ENCODE assay signal across 14 cellular contexts in the genomic region with DNA sequence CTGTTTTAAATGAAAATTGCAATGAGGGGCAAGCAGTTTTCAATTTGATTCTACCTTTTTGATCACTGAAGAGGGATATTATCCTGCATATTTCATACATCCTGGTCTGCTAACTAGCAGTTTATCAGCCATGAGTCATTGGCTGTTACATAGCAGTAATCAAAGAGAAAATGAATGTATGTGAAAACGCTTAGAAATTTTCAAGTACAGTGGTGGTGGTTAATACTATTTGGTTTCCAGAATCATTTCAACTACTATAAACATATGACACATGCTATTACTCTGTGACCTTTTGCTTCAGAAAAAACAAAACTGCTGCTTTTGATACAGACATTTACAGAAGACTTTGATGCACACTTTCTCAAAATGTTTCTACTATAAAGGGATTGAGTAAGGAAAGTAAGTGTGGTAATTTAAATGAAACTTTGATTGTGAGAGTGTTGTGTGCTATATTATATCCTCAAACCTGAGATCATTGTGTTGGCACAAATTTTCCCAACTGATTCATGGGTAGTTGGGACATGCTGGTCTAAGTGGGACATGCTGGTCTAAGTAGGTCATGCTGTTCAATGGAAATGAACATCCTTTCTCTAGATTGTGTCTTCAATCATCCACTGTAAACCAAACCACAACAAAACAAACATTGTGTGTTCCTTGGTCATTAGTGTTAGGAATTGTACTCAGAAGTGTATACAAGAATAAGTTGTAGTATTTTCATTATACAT.
DNase-seq lines count a peak whose midpoint lies in the region; FAIRE-seq lines count a peak whose summit lies in the region.
"Had no signal": no experiment of that assay in that cellular context is flagged by ENCODE, and none has a peak within 500 bp of the region (broad histone marks: within the 10 kb centered on the region; RNA-seq: fewer than 3 reads in every experiment).

No MANE protein-coding gene starts in this region.

- peak overlapping the region; percentile 38 for H3K27ac Mint-ChIP-seq in T-helper 1 cell treated with Interleukin-12 subunit alpha and Interleukin-12 subunit beta and Interleukin-4 antibody, amounts not matched to agents 30 μg/mL and 1 μg/mL, for 36 hours
- H3K27ac Mint-ChIP-seq: neural progenitor cell had no signal

- H3K4me3 Mint-ChIP-seq in T-helper 1 cell treated with Interleukin-12 subunit alpha and Interleukin-12 subunit beta and Interleukin-4 antibody, amounts not matched to agents 30 μg/mL and 1 μg/mL, for 36 hours, result no peak overlapping the region
- H3K4me3 Mint-ChIP-seq: neural progenitor cell had no signal

- DNase-seq in T-helper 1 cell (no peak), HTR-8/SVneo (ENCODE audit: insufficient read length, low spot score) (no peak), astrocyte of the hippocampus (ENCODE audit: low read depth, low spot score) (peak; percentile 32), iris pigment epithelial cell (ENCODE audit: low read depth) (peak; percentile 89), NCI-H1436 (lab: John Stamatoyannopoulos, UW) (no peak), NCI-H2107 (lab: John Stamatoyannopoulos, UW) (no peak)
- DNase-seq in stimulated activated CD4-positive, alpha-beta T cell treated with anti-CD3 and anti-CD28 coated beads, Interleukin-15, amount 100 ng/mL, for 24 hours, result no peak
- DNase-seq: activated CD4-positive, CD25-positive, alpha-beta regulatory T cell; CD8-positive, alpha-beta memory T cell; GOT3; NCI-H1105 treated with DMSO at 0.1 percent for 48 hours; NCI-H446 had no signal

- H3K4me1 Mint-ChIP-seq in T-helper 1 cell treated with Interleukin-12 subunit alpha and Interleukin-12 subunit beta and Interleukin-4 antibody, amounts not matched to agents 30 μg/mL and 1 μg/mL, for 36 hours (ENCODE audit: low read depth), result peaks cover 30% of the 10 kb centered on the region

- H3K9me3 Mint-ChIP-seq in T-helper 1 cell treated with Interleukin-12 subunit alpha and Interleukin-12 subunit beta and Interleukin-4 antibody, amounts not matched to agents 30 μg/mL and 1 μg/mL, for 36 hours, result no peaks in the 10 kb centered on the region
- H3K9me3 Mint-ChIP-seq: CD8-positive, alpha-beta memory T cell; neural progenitor cell had no signal

- FAIRE-seq in HTR-8/SVneo (lab: Jason Lieb, UNC), result peak; percentile 9

- peaks cover 26% of the 10 kb centered on the region for H3K36me3 Mint-ChIP-seq in T-helper 1 cell treated with Interleukin-12 subunit alpha and Interleukin-12 subunit beta and Interleukin-4 antibody, amounts not matched to agents 30 μg/mL and 1 μg/mL, for 36 hours (ENCODE audit: low read depth)

- no peaks in the 10 kb centered on the region for H3K27me3 Mint-ChIP-seq in T-helper 1 cell treated with Interleukin-12 subunit alpha and Interleukin-12 subunit beta and Interleukin-4 antibody, amounts not matched to agents 30 μg/mL and 1 μg/mL, for 36 hours (ENCODE audit: low read depth)
- H3K27me3 Mint-ChIP-seq: CD8-positive, alpha-beta memory T cell had no signal

Comparison
In these comparisons a context has a peak if more than half of its experiments do, and no peak if none do; other contexts are left out.
1. DNase-seq: peak in astrocyte of the hippocampus (single experiment) and iris pigment epithelial cell (single experiment); none in T-helper 1 cell (0 of 5), HTR-8/SVneo (single experiment), NCI-H1436 (single experiment), NCI-H2107 (single experiment) and stimulated activated CD4-positive, alpha-beta T cell treated with anti-CD3 and anti-CD28 coated beads, Interleukin-15, amount 100 ng/mL, for 24 hours (single experiment).